Comparison of ENCODE assay signal across 8 cellular contexts in the genomic region with DNA sequence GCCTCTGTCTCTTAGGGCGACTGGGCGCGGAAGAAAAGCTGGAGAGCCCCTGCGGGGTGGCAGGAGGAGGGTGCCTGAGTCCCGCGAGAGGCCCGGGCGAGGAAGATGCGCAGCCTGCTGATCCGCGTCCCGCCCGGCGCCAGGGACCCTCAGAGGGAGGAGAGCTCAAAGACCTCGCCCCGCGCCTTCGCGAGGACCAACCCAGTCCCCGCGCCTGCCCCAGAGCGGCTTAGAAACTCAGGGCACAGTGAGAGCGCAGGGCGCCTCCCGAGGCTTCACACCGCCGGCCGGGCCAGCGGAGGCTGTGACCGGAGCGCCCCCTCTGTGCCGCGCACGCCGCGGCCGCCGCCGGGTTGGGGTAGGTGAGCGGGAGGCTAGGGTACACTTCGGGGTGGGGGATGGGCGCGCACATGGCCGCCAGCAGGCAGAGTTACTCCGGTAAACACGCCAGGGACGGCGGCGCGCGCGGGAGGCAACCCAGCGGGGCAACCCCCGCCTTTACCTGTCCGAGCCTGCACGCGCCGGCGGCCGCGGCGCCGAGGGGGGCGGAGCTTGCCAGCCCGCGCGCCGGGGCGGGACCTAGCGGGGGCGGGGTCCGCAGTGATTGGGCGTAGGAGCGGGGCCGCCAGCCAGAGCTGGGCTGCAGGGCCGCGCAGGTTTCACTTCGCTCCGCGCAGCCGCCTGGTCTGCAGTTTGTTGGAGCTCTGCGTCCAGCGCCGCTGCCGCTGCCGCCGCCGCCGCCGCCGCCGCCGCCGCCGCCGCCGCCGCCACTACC.
A peak's percentile ranks its signal among the peaks of the same experiment; 100 is the strongest.
DNase-seq lines count a peak whose midpoint lies in the region; ATAC-seq and TF ChIP-seq lines count a peak whose summit lies in the region.

A gene with protein sequence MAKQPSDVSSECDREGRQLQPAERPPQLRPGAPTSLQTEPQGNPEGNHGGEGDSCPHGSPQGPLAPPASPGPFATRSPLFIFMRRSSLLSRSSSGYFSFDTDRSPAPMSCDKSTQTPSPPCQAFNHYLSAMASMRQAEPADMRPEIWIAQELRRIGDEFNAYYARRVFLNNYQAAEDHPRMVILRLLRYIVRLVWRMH (plus strand): TSS at position 662 of the 775 bp plus-strand sequence. CDS start 2,832 bp downstream, outside the sequence.

- H3K4me1 ChIP-seq in muscle layer of colon (ENCODE audit: insufficient read depth, low read length), result peaks cover 40% of the 10 kb centered on the region

- peaks cover 37 to 59% of the 10 kb centered on the region in 2 donors for H3K27me3 ChIP-seq in muscle layer of colon (ENCODE audit: control insufficient read depth in 1 of 2, insufficient read depth in 2 of 2, low read length in 2 of 2)

- no peak; the same call in 1 of the 2 replicates for TF ChIP-seq RAD21 in Ishikawa (IDR thresholded peaks at IDR 0.05; ENCODE audit: low read depth)

- no peaks in the 10 kb centered on the region for H3K9me3 ChIP-seq in muscle layer of colon (ENCODE audit: low read length)

- H3K4me3 ChIP-seq in muscle layer of colon (ENCODE audit: low read depth in 1 of 2, low read length in 2 of 2), result peak within 1 kb of the TSS; percentile 76 to 94

- peak; percentile 80 for TF ChIP-seq POLR2A in erythroblast (IDR thresholded peaks at IDR 0.05; ENCODE audit: low read length)

- peak; percentile 56 for ATAC-seq in GM21529 (IDR thresholded peaks at IDR 0.05; ENCODE audit: unreplicated experiment)

- H3K36me3 ChIP-seq in muscle layer of colon (ENCODE audit: insufficient read depth, low read length), result no peaks in the 10 kb centered on the region

- DNase-seq in DMS153 (lab: John Stamatoyannopoulos, UW) (peak; percentile 92), OCI-M2 (lab: John Stamatoyannopoulos, UW; ENCODE audit: unreplicated experiment) (peak; percentile 13), activated T-cell treated with anti-CD3 and anti-CD28 coated beads for 24 hours (ENCODE audit: low read depth) (peak; percentile 89), erythroblast (lab: John Stamatoyannopoulos, UW) (peak; percentile 95 to 98)
- peak; percentile 76 to 79 for DNase-seq in stimulated activated CD8-positive, alpha-beta memory T cell treated with anti-CD3 and anti-CD28 coated beads, Interleukin-7, amount 100 ng/mL, for 1 hour (ENCODE audit: low read depth in 2 of 2)

- TF ChIP-seq EP300 in Ishikawa (IDR thresholded peaks at IDR 0.05; ENCODE audit: borderline replicate concordance), result no peak

- peak within 1 kb of the TSS; percentile 21 for H3K9ac ChIP-seq in muscle layer of colon (ENCODE audit: low read length)

- H3K27ac ChIP-seq in muscle layer of colon (ENCODE audit: low read depth, low read length), result peak within 1 kb of the TSS; percentile 27

TF ChIP-seq in Ishikawa, 13 proteins besides CTCF, POLR2A, EP300 and RAD21:
- TF ChIP-seq ZBTB7A (IDR thresholded peaks at IDR 0.05; ENCODE audit: low read depth), result peak; percentile 62
- no peak for TF ChIP-seq FOXM1 (IDR thresholded peaks at IDR 0.05; ENCODE audit: borderline replicate concordance, low read depth)
- no peak for TF ChIP-seq CREB1 (IDR thresholded peaks at IDR 0.05; ENCODE audit: low read depth)
- TF ChIP-seq CEBPB (IDR thresholded peaks at IDR 0.05), result no peak
- TF ChIP-seq EGR1 (IDR thresholded peaks at IDR 0.05), result 0 out of 2 replicates have a peak, but pooled peaks have one; percentile 17
- TF ChIP-seq, protein P1, sequence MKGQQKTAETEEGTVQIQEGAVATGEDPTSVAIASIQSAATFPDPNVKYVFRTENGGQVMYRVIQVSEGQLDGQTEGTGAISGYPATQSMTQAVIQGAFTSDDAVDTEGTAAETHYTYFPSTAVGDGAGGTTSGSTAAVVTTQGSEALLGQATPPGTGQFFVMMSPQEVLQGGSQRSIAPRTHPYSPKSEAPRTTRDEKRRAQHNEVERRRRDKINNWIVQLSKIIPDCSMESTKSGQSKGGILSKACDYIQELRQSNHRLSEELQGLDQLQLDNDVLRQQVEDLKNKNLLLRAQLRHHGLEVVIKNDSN (IDR thresholded peaks at IDR 0.05), result no peak
- peak; percentile 51; the same call in 1 of the 2 replicates for TF ChIP-seq TCF12 (IDR thresholded peaks at IDR 0.05; ENCODE audit: low read depth)
- TF ChIP-seq YY1 (IDR thresholded peaks at IDR 0.05; ENCODE audit: low read depth), result no peak; the same call in 1 of the 2 replicates
- TF ChIP-seq, protein P2, sequence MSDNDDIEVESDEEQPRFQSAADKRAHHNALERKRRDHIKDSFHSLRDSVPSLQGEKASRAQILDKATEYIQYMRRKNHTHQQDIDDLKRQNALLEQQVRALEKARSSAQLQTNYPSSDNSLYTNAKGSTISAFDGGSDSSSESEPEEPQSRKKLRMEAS (IDR thresholded peaks at IDR 0.05), result peak; percentile 92
- TF ChIP-seq TAF1 (IDR thresholded peaks at IDR 0.05; ENCODE audit: low read depth), result peak; percentile 89
- 0 out of 2 replicates have a peak, but pooled peaks have one; percentile 5 for TF ChIP-seq NFIC (IDR thresholded peaks at IDR 0.05)
TF ChIP-seq in Ishikawa: peak in this region for 6.

Comparison
In these comparisons a context has a peak if more than half of its experiments do, and no peak if none do; other contexts are left out.
1. Peak in every context shown above with its lines: DNase-seq, ATAC-seq, H3K4me3 ChIP-seq and H3K27ac ChIP-seq.
2. DNase-seq: peak in every context shown above with its lines; median percentile 96 in erythroblast; 92 in DMS153; 89 in activated T-cell treated with anti-CD3 and anti-CD28 coated beads for 24 hours; 78 in stimulated activated CD8-positive, alpha-beta memory T cell treated with anti-CD3 and anti-CD28 coated beads, Interleukin-7, amount 100 ng/mL, for 1 hour; 13 in OCI-M2.